In genomic region chr6:157813191-157813590, GRCh38 we compare ENCODE assay signal across 9 cellular contexts. TPM values are rescaled to one million over a fixed set of nuclear protein-coding genes. Genes with fewer than 3 reads are reported as not detected.
DNase-seq lines count a peak whose midpoint lies in the region; ATAC-seq and TF ChIP-seq lines count a peak whose summit lies in the region.
"Had no signal": no experiment of that assay in that cellular context is flagged by ENCODE, and none has a peak within 500 bp of the region (broad histone marks: within the 10 kb centered on the region; RNA-seq: fewer than 3 reads in every experiment).

No MANE protein-coding gene starts in this region.

- H3K4me1 ChIP-seq in rectal smooth muscle tissue (ENCODE audit: control insufficient read depth, insufficient read depth, low read length), result peaks cover 4% of the 10 kb centered on the region

- no peaks in the 10 kb centered on the region for H3K27me3 Mint-ChIP-seq in activated B cell treated with CpG ODN at 0.5 μM for 24 hours
- peaks cover 0 to 6% of the 10 kb centered on the region in 2 donors for H3K27me3 Mint-ChIP-seq in effector memory CD8-positive, alpha-beta T cell

- CTCF ChIA-PET in AG04450 (lab: Charles Lee), result interaction anchor here (1.0 kb wide), 1 partner anchor 61 kb away, joined by 4 read pairs; no protein-coding TSS in a partner anchor
- CTCF ChIA-PET in activated B cell treated with CpG ODN at 0.5 μM for 24 hours (lab: Charles Lee), result no interaction called here

- peak overlapping the region; percentile 47 for H3K27ac Mint-ChIP-seq in activated B cell treated with CpG ODN at 0.5 μM for 24 hours
- no peak overlapping the region for H3K27ac Mint-ChIP-seq in effector memory CD8-positive, alpha-beta T cell

- no peak overlapping the region for H3K4me3 ChIP-seq in AG04450 (ENCODE audit: low read depth, low read length)
- H3K4me3 ChIP-seq in rectal smooth muscle tissue (ENCODE audit: low read length), result no peak overlapping the region

- POLR2A ChIA-PET in AG04450 (lab: Yijun Ruan, JAX), result interaction anchor here (1.2 kb wide), 1 partner anchor 49 kb away, joined by 5 read pairs; no protein-coding TSS in a partner anchor
- POLR2A ChIA-PET in activated B cell treated with CpG ODN at 0.5 μM for 24 hours (lab: Charles Lee), result no interaction called here

- no peaks in the 10 kb centered on the region for H3K36me3 Mint-ChIP-seq in activated B cell treated with CpG ODN at 0.5 μM for 24 hours (ENCODE audit: low read depth)
- no peaks in the 10 kb centered on the region for H3K36me3 Mint-ChIP-seq in effector memory CD8-positive, alpha-beta T cell (ENCODE audit: insufficient read depth)

- no peaks in the 10 kb centered on the region for H3K36me3 ChIP-seq in rectal smooth muscle tissue (ENCODE audit: control insufficient read depth, insufficient read depth, low read length)

- intact Hi-C loops in activated B cell treated with CpG ODN at 0.5 μM for 24 hours (cut with micrococcal nuclease) (no loop called here), Right ventricle myocardium superior (cut with DNase I) (no loop called here)

- H3K4me3 Mint-ChIP-seq in activated B cell treated with CpG ODN at 0.5 μM for 24 hours, result no peak overlapping the region
- no peak overlapping the region for H3K4me3 Mint-ChIP-seq in effector memory CD8-positive, alpha-beta T cell

- TF ChIP-seq CTCF in AG04450 (IDR thresholded peaks at IDR 0.05; ENCODE audit: low read depth, low read length) (no peak), activated B cell treated with CpG ODN at 0.5 μM for 24 hours (IDR thresholded peaks at IDR 0.05) (no peak)

- peak overlapping the region; percentile 40 for H3K27ac ChIP-seq in AG04450 (ENCODE audit: low read depth, low read length)
- H3K27ac ChIP-seq in rectal smooth muscle tissue (ENCODE audit: low read depth, low read length), result peak overlapping the region; percentile 46

- H3K27me3 ChIP-seq in AG04450 (ENCODE audit: control insufficient read depth, insufficient read depth, low read length) (no peaks in the 10 kb centered on the region), rectal smooth muscle tissue (ENCODE audit: control insufficient read depth, insufficient read depth, low read length) (no peaks in the 10 kb centered on the region)

- H3K4me1 Mint-ChIP-seq in activated B cell treated with CpG ODN at 0.5 μM for 24 hours, result peaks cover 43% of the 10 kb centered on the region
- no peaks in the 10 kb centered on the region for H3K4me1 Mint-ChIP-seq in effector memory CD8-positive, alpha-beta T cell (ENCODE audit: low read depth in 2 of 2)

- no peak for DNase-seq in AG04450 (ENCODE audit: low read depth, low spot score)
- no peak for DNase-seq in activated B cell treated with CpG ODN at 0.5 μM for 24 hours
- peak; percentile 60 for DNase-seq in Right ventricle myocardium superior
- DNase-seq in effector memory CD8-positive, alpha-beta T cell, result no peak
- no peak for DNase-seq in SIG-M5 treated with dmso at 0.1 percent for 504 hours (lab: John Stamatoyannopoulos, UW; ENCODE audit: unreplicated experiment)
- DNase-seq: NCI-H1930 had no signal

- peaks cover 2% of the 10 kb centered on the region; the same call in 1 of the 2 replicates for H3K9me3 ChIP-seq in AG04450 (ENCODE audit: control insufficient read depth, insufficient read depth, low read length)

- H3K9ac ChIP-seq in rectal smooth muscle tissue (ENCODE audit: low read length), result no peak overlapping the region

- ATAC-seq in activated B cell treated with CpG ODN at 0.5 μM for 24 hours (ENCODE audit: low read depth) (no peak), Right ventricle myocardium superior (ENCODE audit: poor library complexity) (peak; percentile 82), HG03196 (IDR thresholded peaks at IDR 0.05; ENCODE audit: unreplicated experiment) (no peak), GM19452 (IDR thresholded peaks at IDR 0.05; ENCODE audit: unreplicated experiment) (no peak)
- no peak for ATAC-seq in effector memory CD8-positive, alpha-beta T cell (replicated peaks)

- peaks cover 9% of the 10 kb centered on the region for H3K9me3 Mint-ChIP-seq in activated B cell treated with CpG ODN at 0.5 μM for 24 hours
- peaks cover 0 to 3% of the 10 kb centered on the region in 2 donors for H3K9me3 Mint-ChIP-seq in effector memory CD8-positive, alpha-beta T cell

RNA-seq across cellular contexts. Expression of gene SNX9, which starts 9.9 kb away (rescaled TPM):
- 52.4 and 58.7 TPM in 2 replicates for polyA plus RNA-seq in AG04450 (2011; rRNA removed)
- polyA minus RNA-seq in AG04450 (2011; rRNA and poly(A)+ RNA removed), result 34.0 and 37.8 TPM in 2 replicates
- total RNA-seq in activated B cell treated with CpG ODN at 0.5 μM for 24 hours (38.8 and 40.0 TPM in 2 replicates), Right ventricle myocardium superior (34.4 TPM)
